Comparison of ENCODE assay signal across 1 cellular context in the genomic region with DNA sequence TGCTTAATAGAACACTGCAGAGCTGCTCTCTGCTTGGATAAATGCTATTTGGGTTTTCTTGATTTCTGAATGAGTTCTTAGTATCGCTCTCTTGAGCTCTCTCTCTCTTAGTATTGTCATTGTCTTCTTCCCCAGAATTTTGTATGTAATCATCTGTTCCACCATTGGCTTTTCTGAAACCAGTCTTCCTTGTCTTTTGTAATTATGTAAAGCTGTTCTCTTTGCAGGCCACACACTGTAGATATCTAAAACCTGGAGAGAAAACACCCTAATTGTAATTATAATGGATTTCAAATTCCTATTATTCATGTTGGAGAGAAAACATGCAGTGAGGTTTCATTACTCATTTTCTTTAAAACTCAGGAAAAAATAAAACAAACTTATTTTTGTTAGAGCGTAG.
TF ChIP-seq lines count a peak whose summit lies in the region.

No MANE protein-coding gene starts in this region.

TF ChIP-seq in WTC11, 78 proteins besides CTCF, POLR2A, EP300 and RAD21:
- TF ChIP-seq, protein P1, sequence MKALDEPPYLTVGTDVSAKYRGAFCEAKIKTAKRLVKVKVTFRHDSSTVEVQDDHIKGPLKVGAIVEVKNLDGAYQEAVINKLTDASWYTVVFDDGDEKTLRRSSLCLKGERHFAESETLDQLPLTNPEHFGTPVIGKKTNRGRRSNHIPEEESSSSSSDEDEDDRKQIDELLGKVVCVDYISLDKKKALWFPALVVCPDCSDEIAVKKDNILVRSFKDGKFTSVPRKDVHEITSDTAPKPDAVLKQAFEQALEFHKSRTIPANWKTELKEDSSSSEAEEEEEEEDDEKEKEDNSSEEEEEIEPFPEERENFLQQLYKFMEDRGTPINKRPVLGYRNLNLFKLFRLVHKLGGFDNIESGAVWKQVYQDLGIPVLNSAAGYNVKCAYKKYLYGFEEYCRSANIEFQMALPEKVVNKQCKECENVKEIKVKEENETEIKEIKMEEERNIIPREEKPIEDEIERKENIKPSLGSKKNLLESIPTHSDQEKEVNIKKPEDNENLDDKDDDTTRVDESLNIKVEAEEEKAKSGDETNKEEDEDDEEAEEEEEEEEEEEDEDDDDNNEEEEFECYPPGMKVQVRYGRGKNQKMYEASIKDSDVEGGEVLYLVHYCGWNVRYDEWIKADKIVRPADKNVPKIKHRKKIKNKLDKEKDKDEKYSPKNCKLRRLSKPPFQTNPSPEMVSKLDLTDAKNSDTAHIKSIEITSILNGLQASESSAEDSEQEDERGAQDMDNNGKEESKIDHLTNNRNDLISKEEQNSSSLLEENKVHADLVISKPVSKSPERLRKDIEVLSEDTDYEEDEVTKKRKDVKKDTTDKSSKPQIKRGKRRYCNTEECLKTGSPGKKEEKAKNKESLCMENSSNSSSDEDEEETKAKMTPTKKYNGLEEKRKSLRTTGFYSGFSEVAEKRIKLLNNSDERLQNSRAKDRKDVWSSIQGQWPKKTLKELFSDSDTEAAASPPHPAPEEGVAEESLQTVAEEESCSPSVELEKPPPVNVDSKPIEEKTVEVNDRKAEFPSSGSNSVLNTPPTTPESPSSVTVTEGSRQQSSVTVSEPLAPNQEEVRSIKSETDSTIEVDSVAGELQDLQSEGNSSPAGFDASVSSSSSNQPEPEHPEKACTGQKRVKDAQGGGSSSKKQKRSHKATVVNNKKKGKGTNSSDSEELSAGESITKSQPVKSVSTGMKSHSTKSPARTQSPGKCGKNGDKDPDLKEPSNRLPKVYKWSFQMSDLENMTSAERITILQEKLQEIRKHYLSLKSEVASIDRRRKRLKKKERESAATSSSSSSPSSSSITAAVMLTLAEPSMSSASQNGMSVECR (CRISPR knock-in tag; IDR thresholded peaks at IDR 0.05; ENCODE audit: borderline replicate concordance) = no peak
- no peak for TF ChIP-seq ESRRA (CRISPR knock-in tag; IDR thresholded peaks at IDR 0.05; ENCODE audit: borderline replicate concordance)
- TF ChIP-seq NR1H2 (CRISPR knock-in tag; IDR thresholded peaks at IDR 0.05) = no peak
- TF ChIP-seq TEAD1 (CRISPR knock-in tag; IDR thresholded peaks at IDR 0.05) = no peak
- TF ChIP-seq, protein P2, sequence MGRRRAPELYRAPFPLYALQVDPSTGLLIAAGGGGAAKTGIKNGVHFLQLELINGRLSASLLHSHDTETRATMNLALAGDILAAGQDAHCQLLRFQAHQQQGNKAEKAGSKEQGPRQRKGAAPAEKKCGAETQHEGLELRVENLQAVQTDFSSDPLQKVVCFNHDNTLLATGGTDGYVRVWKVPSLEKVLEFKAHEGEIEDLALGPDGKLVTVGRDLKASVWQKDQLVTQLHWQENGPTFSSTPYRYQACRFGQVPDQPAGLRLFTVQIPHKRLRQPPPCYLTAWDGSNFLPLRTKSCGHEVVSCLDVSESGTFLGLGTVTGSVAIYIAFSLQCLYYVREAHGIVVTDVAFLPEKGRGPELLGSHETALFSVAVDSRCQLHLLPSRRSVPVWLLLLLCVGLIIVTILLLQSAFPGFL (CRISPR knock-in tag; IDR thresholded peaks at IDR 0.05; ENCODE audit: borderline replicate concordance) = no peak
- TF ChIP-seq, protein P3, sequence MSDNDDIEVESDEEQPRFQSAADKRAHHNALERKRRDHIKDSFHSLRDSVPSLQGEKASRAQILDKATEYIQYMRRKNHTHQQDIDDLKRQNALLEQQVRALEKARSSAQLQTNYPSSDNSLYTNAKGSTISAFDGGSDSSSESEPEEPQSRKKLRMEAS (CRISPR knock-in tag; IDR thresholded peaks at IDR 0.05) = no peak
- no peak for TF ChIP-seq SMAD3 (CRISPR knock-in tag; IDR thresholded peaks at IDR 0.05; ENCODE audit: borderline replicate concordance)
- TF ChIP-seq, protein P4, sequence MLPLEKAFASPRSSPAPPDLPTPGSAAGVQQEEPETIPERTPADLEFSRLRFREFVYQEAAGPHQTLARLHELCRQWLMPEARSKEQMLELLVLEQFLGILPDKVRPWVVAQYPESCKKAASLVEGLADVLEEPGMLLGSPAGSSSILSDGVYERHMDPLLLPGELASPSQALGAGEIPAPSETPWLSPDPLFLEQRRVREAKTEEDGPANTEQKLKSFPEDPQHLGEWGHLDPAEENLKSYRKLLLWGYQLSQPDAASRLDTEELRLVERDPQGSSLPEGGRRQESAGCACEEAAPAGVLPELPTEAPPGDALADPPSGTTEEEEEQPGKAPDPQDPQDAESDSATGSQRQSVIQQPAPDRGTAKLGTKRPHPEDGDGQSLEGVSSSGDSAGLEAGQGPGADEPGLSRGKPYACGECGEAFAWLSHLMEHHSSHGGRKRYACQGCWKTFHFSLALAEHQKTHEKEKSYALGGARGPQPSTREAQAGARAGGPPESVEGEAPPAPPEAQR (CRISPR knock-in tag; IDR thresholded peaks at IDR 0.05) = no peak
- TF ChIP-seq ETV6 (CRISPR knock-in tag; IDR thresholded peaks at IDR 0.05) = no peak
- TF ChIP-seq, protein P5, sequence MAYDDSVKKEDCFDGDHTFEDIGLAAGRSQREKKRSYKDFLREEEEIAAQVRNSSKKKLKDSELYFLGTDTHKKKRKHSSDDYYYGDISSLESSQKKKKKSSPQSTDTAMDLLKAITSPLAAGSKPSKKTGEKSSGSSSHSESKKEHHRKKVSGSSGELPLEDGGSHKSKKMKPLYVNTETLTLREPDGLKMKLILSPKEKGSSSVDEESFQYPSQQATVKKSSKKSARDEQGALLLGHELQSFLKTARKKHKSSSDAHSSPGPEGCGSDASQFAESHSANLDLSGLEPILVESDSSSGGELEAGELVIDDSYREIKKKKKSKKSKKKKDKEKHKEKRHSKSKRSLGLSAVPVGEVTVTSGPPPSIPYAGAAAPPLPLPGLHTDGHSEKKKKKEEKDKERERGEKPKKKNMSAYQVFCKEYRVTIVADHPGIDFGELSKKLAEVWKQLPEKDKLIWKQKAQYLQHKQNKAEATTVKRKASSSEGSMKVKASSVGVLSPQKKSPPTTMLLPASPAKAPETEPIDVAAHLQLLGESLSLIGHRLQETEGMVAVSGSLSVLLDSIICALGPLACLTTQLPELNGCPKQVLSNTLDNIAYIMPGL (CRISPR knock-in tag; IDR thresholded peaks at IDR 0.05) = no peak
- TF ChIP-seq ZNF219 (CRISPR knock-in tag; IDR thresholded peaks at IDR 0.05; ENCODE audit: borderline replicate concordance) = no peak
- TF ChIP-seq, protein P6, sequence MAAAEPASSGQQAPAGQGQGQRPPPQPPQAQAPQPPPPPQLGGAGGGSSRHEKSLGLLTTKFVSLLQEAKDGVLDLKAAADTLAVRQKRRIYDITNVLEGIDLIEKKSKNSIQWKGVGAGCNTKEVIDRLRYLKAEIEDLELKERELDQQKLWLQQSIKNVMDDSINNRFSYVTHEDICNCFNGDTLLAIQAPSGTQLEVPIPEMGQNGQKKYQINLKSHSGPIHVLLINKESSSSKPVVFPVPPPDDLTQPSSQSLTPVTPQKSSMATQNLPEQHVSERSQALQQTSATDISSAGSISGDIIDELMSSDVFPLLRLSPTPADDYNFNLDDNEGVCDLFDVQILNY (CRISPR knock-in tag; IDR thresholded peaks at IDR 0.05) = no peak
- no peak for TF ChIP-seq FOXJ3 (CRISPR knock-in tag; IDR thresholded peaks at IDR 0.05; ENCODE audit: borderline replicate concordance)
- no peak for TF ChIP-seq SMAD4 (CRISPR knock-in tag; IDR thresholded peaks at IDR 0.05)
- no peak for TF ChIP-seq JUN (CRISPR knock-in tag; IDR thresholded peaks at IDR 0.05)
- no peak for TF ChIP-seq CREM (CRISPR knock-in tag; IDR thresholded peaks at IDR 0.05)
- TF ChIP-seq, protein P7, sequence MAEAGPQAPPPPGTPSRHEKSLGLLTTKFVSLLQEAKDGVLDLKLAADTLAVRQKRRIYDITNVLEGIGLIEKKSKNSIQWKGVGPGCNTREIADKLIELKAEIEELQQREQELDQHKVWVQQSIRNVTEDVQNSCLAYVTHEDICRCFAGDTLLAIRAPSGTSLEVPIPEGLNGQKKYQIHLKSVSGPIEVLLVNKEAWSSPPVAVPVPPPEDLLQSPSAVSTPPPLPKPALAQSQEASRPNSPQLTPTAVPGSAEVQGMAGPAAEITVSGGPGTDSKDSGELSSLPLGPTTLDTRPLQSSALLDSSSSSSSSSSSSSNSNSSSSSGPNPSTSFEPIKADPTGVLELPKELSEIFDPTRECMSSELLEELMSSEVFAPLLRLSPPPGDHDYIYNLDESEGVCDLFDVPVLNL (CRISPR knock-in tag; IDR thresholded peaks at IDR 0.05; ENCODE audit: borderline replicate concordance, low read depth) = no peak
